Comparison of ENCODE assay signal across 8 cellular contexts in genomic region chr16:29202642-29203041, GRCh38.
DNase-seq lines count a peak whose midpoint lies in the region; ATAC-seq, FAIRE-seq and TF ChIP-seq lines count a peak whose summit lies in the region.
"Not testable (repeated sequence)": the region's sequence is repeated elsewhere in the genome, so short reads cannot be mapped to it uniquely, and the experiment has no call there.

No MANE protein-coding gene starts in this region.

- TF ChIP-seq POLR2A in esophagus muscularis mucosa (IDR thresholded peaks at IDR 0.05; ENCODE audit: low read depth); HepG2 (IDR thresholded peaks at IDR 0.05; ENCODE audit: insufficient read depth in 1 of 2, low read depth in 2 of 2, low read length in 2 of 2): not testable (repeated sequence)

- BruUV-seq in HepG2 (replicated peaks; lab: Mats Ljungman, UMichigan): not testable (repeated sequence)

- intact Hi-C loops in esophagus muscularis mucosa (cut with DNase I); HepG2 (cut with micrococcal nuclease; ENCODE audit: unreplicated experiment); pancreas (cut with DNase I); upper lobe of right lung (cut with DNase I): not testable (repeated sequence)

- not testable (repeated sequence) for H3K4me3 ChIP-seq in esophagus muscularis mucosa; HepG2 (replicated peaks in 1 of 3; ENCODE audit: insufficient read depth in 1 of 3, low read depth in 2 of 3, low read length in 3 of 3); pancreas; upper lobe of right lung

- H3K9me3 ChIP-seq in esophagus muscularis mucosa; HepG2 (ENCODE audit: low read length); pancreas; upper lobe of right lung: not testable (repeated sequence)

- 0 out of 2 replicates have a peak overlapping the region, but pooled peaks have one; percentile 4 for H3K9ac ChIP-seq in HepG2 (ENCODE audit: insufficient read depth, low read depth, low read length)

- CTCF ChIA-PET in HepG2 (lab: Yijun Ruan, JAX; ENCODE audit: low intra/inter-chr PET ratio, low total read pairs): not testable (repeated sequence)

- H3K4me1 ChIP-seq in esophagus muscularis mucosa (peaks cover 0 to 71% (median 64%) of the 10 kb centered on the region in 4 donors), HepG2 (ENCODE audit: insufficient read depth, low read length) (peaks cover 38% of the 10 kb centered on the region)
- H3K4me1 ChIP-seq in pancreas, upper lobe of right lung: not testable (repeated sequence)

- not testable (repeated sequence) for TF ChIP-seq CTCF in esophagus muscularis mucosa (IDR thresholded peaks at IDR 0.05); HepG2 (CRISPR knock-in tag; IDR thresholded peaks at IDR 0.05); pancreas (IDR thresholded peaks at IDR 0.05); upper lobe of right lung (IDR thresholded peaks at IDR 0.05)

- POLR2A ChIA-PET in HepG2 (lab: Yijun Ruan, JAX): not testable (repeated sequence)

- not testable (repeated sequence) for H3K36me3 ChIP-seq in esophagus muscularis mucosa; HepG2 (replicated peaks in 1 of 2; ENCODE audit: control insufficient read depth in 1 of 2, insufficient read depth in 2 of 2, low read length in 2 of 2); pancreas; upper lobe of right lung

- ATAC-seq in HepG2 (peak; percentile 70), pancreas (peak; percentile 67 to 84 (median 78))
- ATAC-seq in upper lobe of right lung: not testable (repeated sequence)

- H3K27ac ChIP-seq in esophagus muscularis mucosa (replicated peaks in 1 of 4) (peak overlapping the region; percentile 82 to 87 (median 84)), HepG2 (ENCODE audit: extremely low read length, insufficient read depth, low read length) (peak overlapping the region; percentile 53), pancreas (peak overlapping the region in 3 of 4 donors; percentile 35 to 68 (median 63)), upper lobe of right lung (peak overlapping the region; percentile 36)

- not testable (repeated sequence) for TF ChIP-seq EP300 in esophagus muscularis mucosa (IDR thresholded peaks at IDR 0.05); HepG2 (IDR thresholded peaks at IDR 0.05; ENCODE audit: low read depth in 2 of 2, low read length in 2 of 2); HepG2 (CRISPR knock-in tag; IDR thresholded peaks at IDR 0.05; ENCODE audit: borderline replicate concordance)

- not testable (repeated sequence) for H3K27me3 ChIP-seq in esophagus muscularis mucosa; HepG2 (ENCODE audit: control insufficient read depth in 1 of 2, insufficient read depth in 2 of 2, low read length in 2 of 2); pancreas; upper lobe of right lung

- H3K79me2 ChIP-seq in HepG2 (ENCODE audit: insufficient read depth, low read length): not testable (repeated sequence)

- peak overlapping the region; percentile 65 for H3K4me2 ChIP-seq in HepG2 (ENCODE audit: low read depth, low read length)

- in situ Hi-C loops in HepG2 (cut with HindIII; ENCODE audit: extremely low pct_ligation_motif_present, low pct_unique_long_range_greater_than_20kb): loop anchor here (25.0 kb wide), 1 partner anchor 90 kb away; no protein-coding TSS in a partner anchor

- WGBS in esophagus muscularis mucosa: 49% methylated on average over 10 of the region's 10 CpGs
- WGBS in HepG2 (ENCODE audit: low lambda C conversion rate): 28% methylated on average over 10 of the region's 10 CpGs
- WGBS in pancreas, 2 donors: 28 to 29% methylated on average over 8 to 10 of the region's 10 CpGs

- peak; percentile 98 for FAIRE-seq in HepG2 (lab: Jason Lieb, UNC)
- not testable (repeated sequence) for FAIRE-seq in pancreas (lab: Jason Lieb, UNC)

- peak; percentile 65 for DNase-seq in DMS153 (lab: John Stamatoyannopoulos, UW)
- DNase-seq in NCI-H2029 (lab: John Stamatoyannopoulos, UW): peak; percentile 49
- DNase-seq in NCI-H524 (lab: John Stamatoyannopoulos, UW): peak; percentile 79 to 88
- DNase-seq in activated T-cell treated with anti-CD3 and anti-CD28 coated beads, Interleukin-2, amount 50 U/mL, for 1 hour: peak; percentile 9
- not testable (repeated sequence) for DNase-seq in esophagus muscularis mucosa (ENCODE audit: extremely low spot score)
- peak; percentile 79 for DNase-seq in HepG2 (ENCODE audit: low spot score)
- DNase-seq in pancreas: peak in 4 of 6 donors; percentile 59 to 84 (median 64)
- peak; percentile 33 for DNase-seq in upper lobe of right lung

- H2AFZ ChIP-seq in HepG2 (ENCODE audit: low read length): not testable (repeated sequence)

- TF ChIP-seq RAD21 in HepG2 (CRISPR knock-in tag; IDR thresholded peaks at IDR 0.05): not testable (repeated sequence)

- not testable (repeated sequence) for H4K20me1 ChIP-seq in HepG2 (ENCODE audit: insufficient read depth, low read length)

TF ChIP-seq in HepG2, 621 proteins besides CTCF, POLR2A, EP300 and RAD21:
- TF ChIP-seq ARID4A (CRISPR knock-in tag; IDR thresholded peaks at IDR 0.05; ENCODE audit: borderline replicate concordance) (0 out of 2 replicates have a peak, but pooled peaks have one; percentile 29), CEBPB (IDR thresholded peaks at IDR 0.05; ENCODE audit: borderline replicate concordance, low read depth, low read length) (0 out of 2 replicates have a peak, but pooled peaks have one; percentile 8), ZNF121 (CRISPR knock-in tag; IDR thresholded peaks at IDR 0.05) (peak; percentile 57)
TF ChIP-seq in HepG2: peak in this region for 3; not testable (repeated sequence) for 618.
